ENCODE assay signal across 1 cellular context in genomic region chr15:49731187-49731828, GRCh38.
TF ChIP-seq lines count a peak whose summit lies in the region.

No MANE protein-coding gene starts in this region.

TF ChIP-seq in GM23338, 12 proteins besides CTCF, POLR2A, EP300 and RAD21:
- TF ChIP-seq REST (IDR thresholded peaks at IDR 0.05; ENCODE audit: unreplicated experiment) (no peak), POLR2AphosphoS5 (IDR thresholded peaks at IDR 0.05; ENCODE audit: low read depth) (no peak), EZH2phosphoT487 (IDR thresholded peaks at IDR 0.05; ENCODE audit: unreplicated experiment) (no peak), CREB1 (CRISPR knock-in tag; IDR thresholded peaks at IDR 0.05; ENCODE audit: low read depth) (no peak), JUNB (IDR thresholded peaks at IDR 0.05; ENCODE audit: unreplicated experiment) (no peak), ZNF331 (CRISPR knock-in tag; IDR thresholded peaks at IDR 0.05; ENCODE audit: low read depth) (no peak), ZNF114 (CRISPR knock-in tag; IDR thresholded peaks at IDR 0.05) (no peak), ZNF462 (CRISPR knock-in tag; IDR thresholded peaks at IDR 0.05) (no peak), NANOG (IDR thresholded peaks at IDR 0.05; ENCODE audit: borderline replicate concordance) (no peak), EZH2 (IDR thresholded peaks at IDR 0.05; ENCODE audit: low read depth, unreplicated experiment) (no peak), STAT1 (IDR thresholded peaks at IDR 0.05; ENCODE audit: unreplicated experiment) (no peak)
- TF ChIP-seq, protein P1, sequence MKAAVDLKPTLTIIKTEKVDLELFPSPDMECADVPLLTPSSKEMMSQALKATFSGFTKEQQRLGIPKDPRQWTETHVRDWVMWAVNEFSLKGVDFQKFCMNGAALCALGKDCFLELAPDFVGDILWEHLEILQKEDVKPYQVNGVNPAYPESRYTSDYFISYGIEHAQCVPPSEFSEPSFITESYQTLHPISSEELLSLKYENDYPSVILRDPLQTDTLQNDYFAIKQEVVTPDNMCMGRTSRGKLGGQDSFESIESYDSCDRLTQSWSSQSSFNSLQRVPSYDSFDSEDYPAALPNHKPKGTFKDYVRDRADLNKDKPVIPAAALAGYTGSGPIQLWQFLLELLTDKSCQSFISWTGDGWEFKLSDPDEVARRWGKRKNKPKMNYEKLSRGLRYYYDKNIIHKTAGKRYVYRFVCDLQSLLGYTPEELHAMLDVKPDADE (IDR thresholded peaks at IDR 0.05): no peak
